ENCODE assay signal across 18 cellular contexts in the genomic region with DNA sequence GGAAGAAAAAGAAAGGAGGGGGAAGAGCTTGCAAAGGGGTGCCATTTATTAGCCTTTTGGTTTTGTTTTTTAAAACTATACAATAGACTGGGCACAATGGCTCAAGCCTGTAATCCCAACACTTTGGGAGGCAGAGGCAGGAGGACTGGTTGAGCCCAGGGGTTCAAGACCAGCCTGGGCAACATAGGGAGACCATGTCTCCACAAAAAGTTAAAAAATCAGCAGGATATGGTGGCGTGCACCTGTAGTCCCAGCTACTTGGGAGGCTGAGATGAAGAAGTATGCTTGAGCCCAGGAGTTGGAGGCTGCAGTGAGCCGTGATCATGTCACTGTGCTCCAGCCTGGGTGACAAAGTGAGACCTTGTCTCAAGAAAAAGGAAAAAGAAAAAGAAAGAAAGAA.
"Had no signal": no experiment of that assay in that cellular context is flagged by ENCODE, and none has a peak within 500 bp of the region (broad histone marks: within the 10 kb centered on the region; RNA-seq: fewer than 3 reads in every experiment).

No MANE protein-coding gene starts in this region.

- H3K36me3 Mint-ChIP-seq: natural killer cell had no signal

- H3K9me3 Mint-ChIP-seq: activated CD4-positive, alpha-beta memory T cell treated with anti-CD3 and anti-CD28 coated beads, Interleukin-2, amount 10 ng/mL, durations not matched to agents 7 days and 5 days; activated CD4-positive, alpha-beta T cell treated with anti-CD3 and anti-CD28 coated beads, Interleukin-2, amount 10 ng/mL, durations not matched to agents 24 days and 14 days; activated naive CD4-positive, alpha-beta T cell treated with anti-CD3 and anti-CD28 coated beads, Interleukin-2, amount 10 ng/mL, durations not matched to agents 7 days and 5 days; effector memory CD8-positive, alpha-beta T cell; natural killer cell; T-helper 1 cell treated with Interleukin-12 subunit alpha and Interleukin-12 subunit beta and Interleukin-4 antibody, amounts not matched to agents 30 μg/mL and 1 μg/mL, for 36 hours had no signal

- DNase-seq: activated CD4-positive, alpha-beta memory T cell treated with anti-CD3 and anti-CD28 coated beads, Interleukin-2, amount 10 ng/mL, durations not matched to agents 7 days and 5 days; activated CD4-positive, alpha-beta T cell treated with anti-CD3 and anti-CD28 coated beads, Interleukin-2, amount 10 ng/mL, durations not matched to agents 24 days and 14 days; activated CD4-positive, CD25-positive, alpha-beta regulatory T cell; activated effector memory CD4-positive, alpha-beta T cell treated with anti-CD3 and anti-CD28 coated beads, Interleukin-2, amount 50 U/mL, for 16 hours; activated naive CD4-positive, alpha-beta T cell treated with anti-CD3 and anti-CD28 coated beads, Interleukin-2, amount 10 ng/mL, durations not matched to agents 7 days and 5 days; aorta; dermis blood vessel endothelial cell; effector memory CD8-positive, alpha-beta T cell; foreskin melanocyte; kidney; natural killer cell; spleen; stimulated activated CD4-positive, alpha-beta T cell treated with anti-CD3 and anti-CD28 coated beads, Interleukin-4, amount 100 ng/mL, for 1 hour; stimulated activated naive CD8-positive, alpha-beta T cell treated with anti-CD3 and anti-CD28 coated beads, Interleukin-15, Interleukin-2, amounts not matched to agents 100 U/mL and 50 U/mL, for 24 hours; upper lobe of right lung had no signal

- ATAC-seq: effector memory CD8-positive, alpha-beta T cell; esophagus mucosa; natural killer cell; upper lobe of right lung had no signal

- H3K4me3 Mint-ChIP-seq: activated CD4-positive, alpha-beta memory T cell treated with anti-CD3 and anti-CD28 coated beads, Interleukin-2, amount 10 ng/mL, durations not matched to agents 7 days and 5 days; activated CD4-positive, alpha-beta T cell treated with anti-CD3 and anti-CD28 coated beads, Interleukin-2, amount 10 ng/mL, durations not matched to agents 24 days and 14 days; activated naive CD4-positive, alpha-beta T cell treated with anti-CD3 and anti-CD28 coated beads, Interleukin-2, amount 10 ng/mL, durations not matched to agents 7 days and 5 days; brain; effector memory CD8-positive, alpha-beta T cell; natural killer cell; T-helper 1 cell treated with Interleukin-12 subunit alpha and Interleukin-12 subunit beta and Interleukin-4 antibody, amounts not matched to agents 30 μg/mL and 1 μg/mL, for 36 hours had no signal

- H3K27ac Mint-ChIP-seq: activated CD4-positive, alpha-beta memory T cell treated with anti-CD3 and anti-CD28 coated beads, Interleukin-2, amount 10 ng/mL, durations not matched to agents 7 days and 5 days; activated CD4-positive, alpha-beta T cell treated with anti-CD3 and anti-CD28 coated beads, Interleukin-2, amount 10 ng/mL, durations not matched to agents 24 days and 14 days; activated naive CD4-positive, alpha-beta T cell treated with anti-CD3 and anti-CD28 coated beads, Interleukin-2, amount 10 ng/mL, durations not matched to agents 7 days and 5 days; brain; T-helper 1 cell treated with Interleukin-12 subunit alpha and Interleukin-12 subunit beta and Interleukin-4 antibody, amounts not matched to agents 30 μg/mL and 1 μg/mL, for 36 hours had no signal

- H3K27me3 Mint-ChIP-seq: activated CD4-positive, alpha-beta memory T cell treated with anti-CD3 and anti-CD28 coated beads, Interleukin-2, amount 10 ng/mL, durations not matched to agents 7 days and 5 days; activated CD4-positive, alpha-beta T cell treated with anti-CD3 and anti-CD28 coated beads, Interleukin-2, amount 10 ng/mL, durations not matched to agents 24 days and 14 days; activated naive CD4-positive, alpha-beta T cell treated with anti-CD3 and anti-CD28 coated beads, Interleukin-2, amount 10 ng/mL, durations not matched to agents 7 days and 5 days; brain; effector memory CD8-positive, alpha-beta T cell had no signal
